ENCODE assay signal across 1 cellular context in genomic region chr21:15741510-15741909, GRCh38.
TF ChIP-seq lines count a peak whose summit lies in the region.

No MANE protein-coding gene starts in this region.

TF ChIP-seq in K562, 482 proteins besides CTCF, POLR2A, EP300 and RAD21:
- TF ChIP-seq CEBPB (tag; IDR thresholded peaks at IDR 0.05), result peak; percentile 81
- no peak for TF ChIP-seq SMARCE1 (IDR thresholded peaks at IDR 0.05)
- TF ChIP-seq CEBPG (CRISPR knock-in tag; IDR thresholded peaks at IDR 0.05), result no peak
- TF ChIP-seq CEBPG (tag; conservative IDR thresholded peaks at IDR 0.05 in 1 of 2, IDR thresholded peaks at IDR 0.05 in 1 of 2), result peak in 1 of 2 experiments; percentile 50; a peak in 2 of 4 replicates
